ENCODE assay signal across 11 cellular contexts in the genomic region with DNA sequence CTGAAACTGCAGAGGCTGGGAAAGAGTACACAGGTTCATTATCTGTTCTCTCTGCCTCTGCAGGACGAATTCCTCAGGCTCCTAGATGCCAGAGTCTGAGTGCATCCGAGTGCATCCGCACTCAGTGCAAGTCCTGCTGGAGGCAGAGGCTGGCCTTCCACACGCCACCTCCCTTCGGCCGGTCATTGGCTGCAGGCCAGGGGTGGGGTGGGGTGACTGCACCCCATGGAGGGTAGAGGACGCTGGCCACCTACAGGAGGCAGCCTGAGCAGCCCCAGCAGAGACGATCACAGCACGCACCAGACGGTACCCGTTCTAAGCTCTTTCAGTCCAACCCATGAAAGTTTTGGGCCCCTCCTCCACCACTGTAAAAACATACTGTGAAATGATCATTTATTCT. TPM values are rescaled to one million over a fixed set of nuclear protein-coding genes. Genes with fewer than 3 reads are reported as not detected.
DNase-seq lines count a peak whose midpoint lies in the region; ATAC-seq and TF ChIP-seq lines count a peak whose summit lies in the region.
"Had no signal": no experiment of that assay in that cellular context is flagged by ENCODE, and none has a peak within 500 bp of the region (broad histone marks: within the 10 kb centered on the region; RNA-seq: fewer than 3 reads in every experiment).

No MANE protein-coding gene starts in this region.

- CTCF ChIA-PET in HEK293T (lab: Yijun Ruan, JAX): interaction anchor here (0.6 to 1.0 kb wide), 3 partner anchors 17 to 653 kb away, joined by 3 read pairs; no protein-coding TSS in a partner anchor

- no peak overlapping the region for H3K27ac ChIP-seq in brain microvascular endothelial cell
- H3K27ac ChIP-seq in psoas muscle: no peak overlapping the region
- no peak overlapping the region for H3K27ac ChIP-seq in effector memory CD4-positive, alpha-beta T cell (ENCODE audit: insufficient read depth, low read length, poor library complexity, severe bottlenecking)

- no peaks in the 10 kb centered on the region for H3K9me3 ChIP-seq in psoas muscle
- H3K9me3 ChIP-seq in effector memory CD4-positive, alpha-beta T cell (ENCODE audit: control insufficient read depth, low read length): no peaks in the 10 kb centered on the region

- 22 to 49% (median 35%) methylated on average over 8 to 11 of the region's 11 CpGs for WGBS in psoas muscle, 3 donors

- H3K36me3 ChIP-seq in brain microvascular endothelial cell (replicated peaks) (peaks cover 10% of the 10 kb centered on the region), psoas muscle (ENCODE audit: insufficient read depth in 1 of 2, low read depth in 1 of 2) (peaks cover 3 to 38% of the 10 kb centered on the region in 2 donors)
- H3K36me3 ChIP-seq in effector memory CD4-positive, alpha-beta T cell (ENCODE audit: control insufficient read depth, insufficient read depth, low read length): peaks cover 22% of the 10 kb centered on the region

- DNase-seq in HEK293T (ENCODE audit: extremely low spot score) (peak; percentile 64), brain microvascular endothelial cell (peak; percentile 39), iPS DF 19.7 (ENCODE audit: low read depth, low spot score) (peak; percentile 80), psoas muscle (peak; percentile 39 to 68), NOMO-1 treated with DMSO at 0.1 percent for 48 hours (lab: John Stamatoyannopoulos, UW; ENCODE audit: unreplicated experiment) (no peak), NCI-H446 (lab: John Stamatoyannopoulos, UW) (no peak)
- no peak for DNase-seq in effector memory CD4-positive, alpha-beta T cell
- DNase-seq: activated CD4-positive, alpha-beta T cell treated with anti-CD3 and anti-CD28 coated beads, Interleukin-2, amount 50 U/mL, for 48 hours; GF-D8; NCI-H774 had no signal

- intact Hi-C loops in psoas muscle (cut with DNase I): no loop called here

- H3K4me3 ChIP-seq in brain microvascular endothelial cell (ENCODE audit: low read depth, low read length) (no peak overlapping the region), psoas muscle (no peak overlapping the region)
- no peak overlapping the region for H3K4me3 ChIP-seq in effector memory CD4-positive, alpha-beta T cell (ENCODE audit: insufficient read depth, low read depth, low read length, poor library complexity, severe bottlenecking)

- H3K27me3 ChIP-seq in brain microvascular endothelial cell (replicated peaks): no peaks in the 10 kb centered on the region
- H3K27me3 ChIP-seq in psoas muscle (ENCODE audit: insufficient read depth in 3 of 3, low read length in 2 of 3): no peaks in the 10 kb centered on the region
- no peaks in the 10 kb centered on the region for H3K27me3 ChIP-seq in effector memory CD4-positive, alpha-beta T cell (replicated peaks; ENCODE audit: control insufficient read depth, insufficient read depth, low read length, poor library complexity, severe bottlenecking)

- POLR2A ChIA-PET in HEK293T (lab: Yijun Ruan, JAX): interaction anchor here (0.9 to 1.0 kb wide), 2 partner anchors 11 to 12 kb away, joined by 3 to 6 read pairs; no protein-coding TSS in a partner anchor

- peak in 3 of 4 donors; percentile 35 to 53 (median 44) for ATAC-seq in psoas muscle
- no peak for ATAC-seq in HG03159 (IDR thresholded peaks at IDR 0.05; ENCODE audit: unreplicated experiment)

- in situ Hi-C loops in brain microvascular endothelial cell (cut with HindIII; ENCODE audit: low pct_ligation_motif_present, low sequenced_read_pairs): no loop called here

- TF ChIP-seq CTCF in brain microvascular endothelial cell (IDR thresholded peaks at IDR 0.05; ENCODE audit: low read depth, low read length, missing control alignments): peak; percentile 45
- TF ChIP-seq CTCF in psoas muscle (IDR thresholded peaks at IDR 0.05): no peak

- peaks cover 4% of the 10 kb centered on the region for H3K4me1 ChIP-seq in psoas muscle
- peaks cover 21% of the 10 kb centered on the region for H3K4me1 ChIP-seq in effector memory CD4-positive, alpha-beta T cell (ENCODE audit: control insufficient read depth, insufficient read depth, low read length, poor library complexity, severe bottlenecking)

TF ChIP-seq in HEK293T, 16 proteins besides CTCF, POLR2A, EP300 and RAD21:
- TF ChIP-seq ZNF384 (IDR thresholded peaks at IDR 0.05) (no peak), NFRKB (IDR thresholded peaks at IDR 0.05) (no peak), PKNOX1 (IDR thresholded peaks at IDR 0.05) (no peak), FOXM1 (IDR thresholded peaks at IDR 0.05; ENCODE audit: borderline replicate concordance) (no peak), FOXA1 (IDR thresholded peaks at IDR 0.05) (no peak), FOXK2 (IDR thresholded peaks at IDR 0.05) (no peak), BHLHE40 (IDR thresholded peaks at IDR 0.05; ENCODE audit: borderline replicate concordance) (no peak), HDGF (IDR thresholded peaks at IDR 0.05; ENCODE audit: borderline replicate concordance) (no peak), TARDBP (IDR thresholded peaks at IDR 0.05) (no peak), ELF4 (IDR thresholded peaks at IDR 0.05) (no peak), LEF1 (IDR thresholded peaks at IDR 0.05; ENCODE audit: borderline replicate concordance) (no peak), ARNT (IDR thresholded peaks at IDR 0.05) (no peak), L3MBTL2 (conservative IDR thresholded peaks at IDR 0.05) (no peak), SUZ12 (IDR thresholded peaks at IDR 0.05) (no peak), CTBP1 (IDR thresholded peaks at IDR 0.05; ENCODE audit: borderline replicate concordance) (no peak), SP1 (IDR thresholded peaks at IDR 0.05) (no peak)

RNA-seq across cellular contexts. Expression of gene SFT2D1, which starts 11.7 kb away (rescaled TPM):
- 10 to 100 TPM; 11.6 to 16.4 (median 14.2) TPM for total RNA-seq in psoas muscle
- polyA plus RNA-seq in psoas muscle: 10 to 100 TPM; 17.6 to 54.9 (median 30.4) TPM

RNA-seq across cellular contexts. Expression of gene PRR18, which starts 22.4 kb away (rescaled TPM):
- total RNA-seq in psoas muscle: not detected
- under 1 TPM in 2 of 3 donors, not detected in 1; 0.03 to 0.08 TPM for polyA plus RNA-seq in psoas muscle

RNA-seq across cellular contexts. Expression of gene MPC1, which starts 52.1 kb away (rescaled TPM):
- total RNA-seq in psoas muscle: 100 to 1,000 TPM in 2 of 4 donors, 10 to 100 TPM in 2; 76.2 to 153 (median 108) TPM
- polyA plus RNA-seq in psoas muscle: 100 to 1,000 TPM; 128 to 193 (median 172) TPM

Comparison
In these comparisons a context has a peak if more than half of its experiments do, and no peak if none do; other contexts are left out.
1. DNase-seq: peak in HEK293T (single experiment), brain microvascular endothelial cell (single experiment), iPS DF 19.7 (single experiment) and psoas muscle (2 of 2); none in NOMO-1 treated with DMSO at 0.1 percent for 48 hours (single experiment), NCI-H446 (0 of 2) and effector memory CD4-positive, alpha-beta T cell (0 of 3).